Comparison of ENCODE assay signal across 27 cellular contexts in genomic region chr5:146820987-146821386, GRCh38. TPM values are rescaled to one million over a fixed set of nuclear protein-coding genes. Genes with fewer than 3 reads are reported as not detected.
DNase-seq lines count a peak whose midpoint lies in the region; ATAC-seq, FAIRE-seq and TF ChIP-seq lines count a peak whose summit lies in the region.
"Had no signal": no experiment of that assay in that cellular context is flagged by ENCODE, and none has a peak within 500 bp of the region (broad histone marks: within the 10 kb centered on the region; RNA-seq: fewer than 3 reads in every experiment).

No MANE protein-coding gene starts in this region.

- ATAC-seq in HepG2 (no peak), right lobe of liver (no peak)
- peak; percentile 41 for ATAC-seq in stimulated activated memory B cell treated with anti-CD40 and anti-IgM and Interleukin-4, amounts not matched to agents 10 μg/mL and 1 μg/mL and 100 μg/mL, for 72 hours
- ATAC-seq: A549, GM12878 had no signal

- H3K27me3 ChIP-seq in HepG2 (ENCODE audit: control insufficient read depth in 1 of 2, insufficient read depth in 2 of 2, low read length in 2 of 2) = no peaks in the 10 kb centered on the region
- no peaks in the 10 kb centered on the region for H3K27me3 ChIP-seq in right lobe of liver
- H3K27me3 ChIP-seq in dorsolateral prefrontal cortex = no peaks in the 10 kb centered on the region
- H3K27me3 ChIP-seq: BE2C, BLaER1 had no signal

- no peaks in the 10 kb centered on the region for H3K9me3 Mint-ChIP-seq in stimulated activated memory B cell treated with anti-CD40 and anti-IgM and Interleukin-4, amounts not matched to agents 10 μg/mL and 1 μg/mL and 100 μg/mL, for 72 hours
- H3K9me3 Mint-ChIP-seq: CD14-positive monocyte; CD8-positive, alpha-beta memory T cell had no signal

- H3K9ac ChIP-seq in HepG2 (ENCODE audit: insufficient read depth, low read depth, low read length) = no peak overlapping the region
- H3K9ac ChIP-seq: BLaER1 had no signal

- H4K20me1 ChIP-seq in HepG2 (ENCODE audit: insufficient read depth, low read length) = no peaks in the 10 kb centered on the region
- H4K20me1 ChIP-seq: BLaER1 had no signal

- H3K4me3 ChIP-seq in HepG2 (replicated peaks in 1 of 3; ENCODE audit: insufficient read depth in 1 of 3, low read depth in 2 of 3, low read length in 3 of 3) = no peak overlapping the region
- H3K4me3 ChIP-seq in right lobe of liver = no peak overlapping the region
- H3K4me3 ChIP-seq in dorsolateral prefrontal cortex = no peak overlapping the region
- H3K4me3 ChIP-seq: A549, BLaER1, GM12878 had no signal

- H3K27ac ChIP-seq in HepG2 (ENCODE audit: extremely low read length, insufficient read depth, low read length) (no peak overlapping the region), right lobe of liver (no peak overlapping the region), caudate nucleus (ENCODE audit: low read depth, low read length) (peak overlapping the region; percentile 33), dorsolateral prefrontal cortex (peak overlapping the region in 22 of 59 donors; percentile 2 to 78 (median 26))
- H3K27ac ChIP-seq: 22Rv1, A549, BLaER1 had no signal

- CTCF ChIA-PET in HepG2 (lab: Yijun Ruan, JAX; ENCODE audit: low intra/inter-chr PET ratio, low total read pairs) = no interaction called here

- POLR2A ChIA-PET in HepG2 (lab: Yijun Ruan, JAX) = no interaction called here

- no peaks in the 10 kb centered on the region for H3K27me3 Mint-ChIP-seq in stimulated activated memory B cell treated with anti-CD40 and anti-IgM and Interleukin-4, amounts not matched to agents 10 μg/mL and 1 μg/mL and 100 μg/mL, for 72 hours
- H3K27me3 Mint-ChIP-seq: CD4-positive, alpha-beta memory T cell; CD4-positive, CD25-positive, alpha-beta regulatory T cell; CD8-positive, alpha-beta memory T cell had no signal

- no peak for FAIRE-seq in HepG2 (lab: Jason Lieb, UNC)
- FAIRE-seq: A549, GM12878, GM12892, GM18507 had no signal

- H3K27ac Mint-ChIP-seq in stimulated activated memory B cell treated with anti-CD40 and anti-IgM and Interleukin-4, amounts not matched to agents 10 μg/mL and 1 μg/mL and 100 μg/mL, for 72 hours = no peak overlapping the region
- H3K27ac Mint-ChIP-seq: CD14-positive monocyte; CD4-positive, alpha-beta memory T cell; CD4-positive, CD25-positive, alpha-beta regulatory T cell; CD8-positive, alpha-beta memory T cell had no signal

- TF ChIP-seq EP300 in HepG2 (IDR thresholded peaks at IDR 0.05; ENCODE audit: low read depth in 2 of 2, low read length in 2 of 2) (no peak), HepG2 (CRISPR knock-in tag; IDR thresholded peaks at IDR 0.05; ENCODE audit: borderline replicate concordance) (no peak)

- no TSS peak for BruUV-seq in HepG2 (replicated peaks; lab: Mats Ljungman, UMichigan)

- H3K79me2 ChIP-seq in HepG2 (ENCODE audit: insufficient read depth, low read length) = no peaks in the 10 kb centered on the region

- H3K4me1 Mint-ChIP-seq in stimulated activated memory B cell treated with anti-CD40 and anti-IgM and Interleukin-4, amounts not matched to agents 10 μg/mL and 1 μg/mL and 100 μg/mL, for 72 hours = no peaks in the 10 kb centered on the region
- H3K4me1 Mint-ChIP-seq: CD14-positive monocyte had no signal

- in situ Hi-C loops in HepG2 (cut with HindIII; ENCODE audit: extremely low pct_ligation_motif_present, low pct_unique_long_range_greater_than_20kb) = no loop called here

- H3K4me1 ChIP-seq in HepG2 (ENCODE audit: insufficient read depth, low read length) (no peaks in the 10 kb centered on the region), right lobe of liver (no peaks in the 10 kb centered on the region)
- H3K4me1 ChIP-seq: A549, BLaER1 had no signal

- WGBS in HepG2 (ENCODE audit: low lambda C conversion rate) = 21% methylated on average over 3 of the region's 3 CpGs
- WGBS in right lobe of liver (ENCODE audit: insufficient coverage, low coverage, low lambda C conversion rate, missing lambda C conversion rate) = 72% methylated on average over 1 of the region's 3 CpGs

- DNase-seq in HepG2 (ENCODE audit: low spot score) = no peak
- DNase-seq in right lobe of liver = no peak
- no peak for DNase-seq in caudate nucleus (lab: John Stamatoyannopoulos, UW)
- no peak for DNase-seq in dorsolateral prefrontal cortex
- no peak for DNase-seq in midbrain (lab: John Stamatoyannopoulos, UW)
- DNase-seq: BE2C; C1 segment of cervical spinal cord; CD4-positive, alpha-beta memory T cell; CD4-positive, CD25-positive, alpha-beta regulatory T cell; CD8-positive, alpha-beta memory T cell; COR-L47; DMS 273 treated with DMSO at 0.1 percent for 48 hours; DMS153; DMS53; DMS79; DND-41; EL; GDM1 had no signal

- TF ChIP-seq POLR2A in HepG2 (IDR thresholded peaks at IDR 0.05; ENCODE audit: insufficient read depth in 1 of 2, low read depth in 2 of 2, low read length in 2 of 2) = no peak
- no peak for TF ChIP-seq POLR2A in right lobe of liver (IDR thresholded peaks at IDR 0.05)

- no peak overlapping the region for H3K4me3 Mint-ChIP-seq in stimulated activated memory B cell treated with anti-CD40 and anti-IgM and Interleukin-4, amounts not matched to agents 10 μg/mL and 1 μg/mL and 100 μg/mL, for 72 hours
- H3K4me3 Mint-ChIP-seq: CD14-positive monocyte; CD4-positive, alpha-beta memory T cell; CD4-positive, CD25-positive, alpha-beta regulatory T cell; CD8-positive, alpha-beta memory T cell had no signal

- H3K36me3 Mint-ChIP-seq in stimulated activated memory B cell treated with anti-CD40 and anti-IgM and Interleukin-4, amounts not matched to agents 10 μg/mL and 1 μg/mL and 100 μg/mL, for 72 hours = no peaks in the 10 kb centered on the region
- H3K36me3 Mint-ChIP-seq: CD14-positive monocyte; CD4-positive, alpha-beta memory T cell; CD4-positive, CD25-positive, alpha-beta regulatory T cell had no signal

- intact Hi-C loops in HepG2 (cut with micrococcal nuclease; ENCODE audit: unreplicated experiment) (no loop called here), right lobe of liver (cut with DNase I) (no loop called here), dorsolateral prefrontal cortex (cut with DNase I) (no loop called here)

- TF ChIP-seq CTCF in HepG2 (CRISPR knock-in tag; IDR thresholded peaks at IDR 0.05) = no peak
- no peak for TF ChIP-seq CTCF in right lobe of liver (IDR thresholded peaks at IDR 0.05)
- no peak for TF ChIP-seq CTCF in dorsolateral prefrontal cortex (IDR thresholded peaks at IDR 0.05 in 54 of 56, conservative IDR thresholded peaks at IDR 0.05 in 2 of 56; ENCODE audit: low read depth in 1 of 56, partially characterized antibody in 56 of 56)

- H3K9me3 ChIP-seq in HepG2 (ENCODE audit: low read length) (no peaks in the 10 kb centered on the region), right lobe of liver (no peaks in the 10 kb centered on the region)
- H3K9me3 ChIP-seq: A549, BE2C, BLaER1 had no signal

- no peak for TF ChIP-seq RAD21 in HepG2 (CRISPR knock-in tag; IDR thresholded peaks at IDR 0.05)

- H2AFZ ChIP-seq in HepG2 (ENCODE audit: low read length) = no peak overlapping the region

- no peaks in the 10 kb centered on the region for H3K36me3 ChIP-seq in HepG2 (replicated peaks in 1 of 2; ENCODE audit: control insufficient read depth in 1 of 2, insufficient read depth in 2 of 2, low read length in 2 of 2)
- H3K36me3 ChIP-seq in right lobe of liver = no peaks in the 10 kb centered on the region
- H3K36me3 ChIP-seq: BE2C, BLaER1 had no signal

- no peak overlapping the region for H3K4me2 ChIP-seq in HepG2 (ENCODE audit: low read depth, low read length)
- H3K4me2 ChIP-seq: A549, BLaER1 had no signal

TF ChIP-seq in HepG2, 621 proteins besides CTCF, POLR2A, EP300 and RAD21:
- TF ChIP-seq, protein P1, sequence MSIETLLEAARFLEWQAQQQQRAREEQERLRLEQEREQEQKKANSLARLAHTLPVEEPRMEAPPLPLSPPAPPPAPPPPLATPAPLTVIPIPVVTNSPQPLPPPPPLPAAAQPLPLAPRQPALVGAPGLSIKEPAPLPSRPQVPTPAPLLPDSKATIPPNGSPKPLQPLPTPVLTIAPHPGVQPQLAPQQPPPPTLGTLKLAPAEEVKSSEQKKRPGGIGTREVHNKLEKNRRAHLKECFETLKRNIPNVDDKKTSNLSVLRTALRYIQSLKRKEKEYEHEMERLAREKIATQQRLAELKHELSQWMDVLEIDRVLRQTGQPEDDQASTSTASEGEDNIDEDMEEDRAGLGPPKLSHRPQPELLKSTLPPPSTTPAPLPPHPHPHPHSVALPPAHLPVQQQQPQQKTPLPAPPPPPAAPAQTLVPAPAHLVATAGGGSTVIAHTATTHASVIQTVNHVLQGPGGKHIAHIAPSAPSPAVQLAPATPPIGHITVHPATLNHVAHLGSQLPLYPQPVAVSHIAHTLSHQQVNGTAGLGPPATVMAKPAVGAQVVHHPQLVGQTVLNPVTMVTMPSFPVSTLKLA (IDR thresholded peaks at IDR 0.05) = peak; percentile 91
- TF ChIP-seq ZNF841 (CRISPR knock-in tag; IDR thresholded peaks at IDR 0.05; ENCODE audit: borderline replicate concordance) = no peak

RNA-seq across cellular contexts. Expression of gene PPP2R2B, which starts 57.6 kb away (rescaled TPM):
- total RNA-seq in HepG2 (2016; rRNA removed; fragmentation: Illumina TruSeq; extraction: Trizol) (not detected in 2 replicates), right lobe of liver (under 1 TPM; 0.15 to 0.77 (median 0.27) TPM), dorsolateral prefrontal cortex (100 to 1,000 TPM; 125 to 253 (median 180) TPM)
- not detected in 2 replicates for total RNA-seq in HepG2 (2016; cell fraction: cytosol; rRNA removed; fragmentation: Illumina TruSeq; extraction: Trizol; ENCODE audit: low read depth)
- not detected in 2 replicates for total RNA-seq in HepG2 (2016; cell fraction: insoluble cytoplasmic fraction; rRNA removed; fragmentation: Illumina TruSeq; extraction: Trizol)
- total RNA-seq in HepG2 (2016; cell fraction: membrane; rRNA removed; fragmentation: Illumina TruSeq; extraction: Trizol) = not detected in 2 replicates
- not detected in 2 replicates for total RNA-seq in HepG2 (2016; cell fraction: nucleus; rRNA removed; fragmentation: Illumina TruSeq; extraction: Trizol)
- not detected in 2 replicates for polyA plus RNA-seq in HepG2 (2011; rRNA removed)
- not detected in 2 replicates for polyA plus RNA-seq in HepG2 (2011; cell fraction: cytosol; rRNA removed)
- polyA plus RNA-seq in HepG2 (2011; cell fraction: nucleus; rRNA removed) = not detected in 2 replicates
- not detected in 2 replicates for polyA plus RNA-seq in HepG2 (2012)
- polyA plus RNA-seq in HepG2 (2016; cell fraction: cytosol; fragmentation: Illumina TruSeq; extraction: Trizol; ENCODE audit: low read depth) = not detected in 2 replicates
- polyA plus RNA-seq in HepG2 (2016; cell fraction: insoluble cytoplasmic fraction; fragmentation: Illumina TruSeq; extraction: Trizol; ENCODE audit: low read depth) = not detected in 2 replicates
- polyA plus RNA-seq in HepG2 (2016; cell fraction: membrane; fragmentation: Illumina TruSeq; extraction: Trizol; ENCODE audit: low read depth) = not detected in 2 replicates
- not detected in 2 replicates for polyA plus RNA-seq in HepG2 (2016; cell fraction: nucleus; fragmentation: Illumina TruSeq; extraction: Trizol; ENCODE audit: insufficient read depth, low read depth)
- polyA minus RNA-seq in HepG2 (2011; rRNA and poly(A)+ RNA removed; ENCODE audit: low replicate concordance) = not detected in 2 replicates
- not detected in 2 replicates for polyA minus RNA-seq in HepG2 (2011; cell fraction: cytosol; rRNA and poly(A)+ RNA removed)
- not detected in 2 replicates for polyA minus RNA-seq in HepG2 (2011; cell fraction: nucleus; rRNA and poly(A)+ RNA removed)
- total RNA-seq: G401, GM12878 had no signal
- polyA plus RNA-seq: A549, GM12878 had no signal

Comparison
In these comparisons a context has a peak if more than half of its experiments do, and no peak if none do; other contexts are left out.
1. RNA of gene PPP2R2B, which starts 57.6 kb away (total RNA-seq): 125 to 253 TPM in dorsolateral prefrontal cortex; 0.15 to 0.77 TPM in right lobe of liver and not detected in HepG2; every median in the first group is over 10 times any median in the second.